Comparison of ENCODE assay signal across 11 cellular contexts in the genomic region with DNA sequence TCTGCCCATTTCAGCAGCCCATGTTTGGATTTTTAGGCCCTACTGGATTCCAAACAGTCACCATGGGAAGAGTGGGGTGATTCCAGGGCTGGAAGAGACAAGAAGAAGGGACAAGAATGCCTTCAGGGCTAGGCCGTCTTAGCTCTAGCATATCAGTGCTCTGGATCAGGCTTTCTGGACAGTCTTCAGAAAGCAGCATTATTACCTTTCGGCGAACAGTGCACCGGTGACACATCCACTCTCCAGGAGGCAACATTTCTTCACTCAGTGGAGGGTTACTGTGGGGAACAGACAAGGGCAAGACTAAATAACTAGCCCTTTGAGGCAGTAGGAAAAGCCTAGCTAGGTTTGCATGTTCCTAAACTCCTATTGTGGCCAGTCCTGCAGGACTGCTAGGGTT. TPM values are rescaled to one million over a fixed set of nuclear protein-coding genes. Genes with fewer than 3 reads are reported as not detected.
DNase-seq lines count a peak whose midpoint lies in the region; ATAC-seq and TF ChIP-seq lines count a peak whose summit lies in the region.
"Had no signal": no experiment of that assay in that cellular context is flagged by ENCODE, and none has a peak within 500 bp of the region (broad histone marks: within the 10 kb centered on the region; RNA-seq: fewer than 3 reads in every experiment).

No MANE protein-coding gene starts in this region.

- H3K4me3 Mint-ChIP-seq in CD8-positive, alpha-beta memory T cell = peak overlapping the region in 6 of 7 donors; percentile 38 to 81 (median 67)
- H3K4me3 Mint-ChIP-seq in effector memory CD8-positive, alpha-beta T cell = peak overlapping the region; percentile 61 to 75
- no peak overlapping the region for H3K4me3 Mint-ChIP-seq in progenitor cell of endocrine pancreas (ENCODE audit: low read depth)

- peaks cover 57% of the 10 kb centered on the region for H3K4me1 ChIP-seq in CD8-positive, alpha-beta memory T cell (ENCODE audit: insufficient read depth, low read length)
- peaks cover 19% of the 10 kb centered on the region for H3K4me1 ChIP-seq in RWPE2 (ENCODE audit: insufficient read depth, poor library complexity, severe bottlenecking)

- ATAC-seq in RWPE2 (ENCODE audit: low read depth) (0 out of 3 replicates have a peak, but pooled peaks have one; percentile 7), sciatic nerve (no peak), GM18868 (IDR thresholded peaks at IDR 0.05; ENCODE audit: unreplicated experiment) (no peak)
- no peak for ATAC-seq in effector memory CD8-positive, alpha-beta T cell (replicated peaks)

- TF ChIP-seq CTCF in RWPE2 (IDR thresholded peaks at IDR 0.05; ENCODE audit: poor library complexity, severe bottlenecking) = no peak
- TF ChIP-seq CTCF in progenitor cell of endocrine pancreas (IDR thresholded peaks at IDR 0.05; ENCODE audit: unreplicated experiment) = no peak

- no peak overlapping the region for H3K4me3 ChIP-seq in CD8-positive, alpha-beta memory T cell (ENCODE audit: low read length)
- H3K4me3 ChIP-seq in RWPE2 (ENCODE audit: severe bottlenecking) = no peak overlapping the region

- CTCF ChIA-PET in CD8-positive, alpha-beta memory T cell (lab: Charles Lee) = interaction anchor here (1.3 to 5.7 kb wide), 10 partner anchors 8 to 200 kb away, joined by 3 to 31 read pairs (median 8); partner anchors contain the start of genes DHRS13, PHF12 and TLCD1

- H3K27me3 ChIP-seq in CD8-positive, alpha-beta memory T cell (ENCODE audit: insufficient read depth, low read length, poor library complexity, severe bottlenecking) = no peaks in the 10 kb centered on the region
- H3K27me3 ChIP-seq in RWPE2 (ENCODE audit: insufficient read depth, poor library complexity, severe bottlenecking) = no peaks in the 10 kb centered on the region

- peaks cover 0 to 4% (median 0%) of the 10 kb centered on the region in 5 donors for H3K9me3 Mint-ChIP-seq in CD8-positive, alpha-beta memory T cell
- no peaks in the 10 kb centered on the region for H3K9me3 Mint-ChIP-seq in effector memory CD8-positive, alpha-beta T cell
- H3K9me3 Mint-ChIP-seq in progenitor cell of endocrine pancreas (ENCODE audit: low read depth) = no peaks in the 10 kb centered on the region

- H3K4me1 Mint-ChIP-seq in CD8-positive, alpha-beta memory T cell = peaks cover 59 to 85% (median 72%) of the 10 kb centered on the region in 3 donors
- peaks cover 49 to 50% of the 10 kb centered on the region in 2 donors for H3K4me1 Mint-ChIP-seq in effector memory CD8-positive, alpha-beta T cell (ENCODE audit: low read depth in 2 of 2)
- H3K4me1 Mint-ChIP-seq in progenitor cell of endocrine pancreas (ENCODE audit: low read depth) = peaks cover 6% of the 10 kb centered on the region

- POLR2A ChIA-PET in CD8-positive, alpha-beta memory T cell (lab: Charles Lee) = interaction anchor here (1.0 to 5.5 kb wide), 6 partner anchors 17 to 200 kb away, joined by 3 to 63 read pairs (median 4); partner anchors contain the start of genes PHF12 and TLCD1

- peak overlapping the region; percentile 77 for H3K27ac ChIP-seq in CD8-positive, alpha-beta memory T cell (ENCODE audit: low read depth, low read length)
- H3K27ac ChIP-seq in RWPE2 (ENCODE audit: poor library complexity, severe bottlenecking) = peak overlapping the region; percentile 49

- intact Hi-C loops in sciatic nerve (cut with DNase I) = no loop called here

- no peaks in the 10 kb centered on the region for H3K9me3 ChIP-seq in CD8-positive, alpha-beta memory T cell (ENCODE audit: low read length)
- H3K9me3 ChIP-seq in RWPE2 (ENCODE audit: severe bottlenecking) = no peaks in the 10 kb centered on the region

- peak overlapping the region; percentile 91 to 99 (median 95) for H3K27ac Mint-ChIP-seq in CD8-positive, alpha-beta memory T cell
- peak overlapping the region; percentile 95 to 98 for H3K27ac Mint-ChIP-seq in effector memory CD8-positive, alpha-beta T cell
- peak overlapping the region; percentile 49 for H3K27ac Mint-ChIP-seq in progenitor cell of endocrine pancreas

- no peak for DNase-seq in CD8-positive, alpha-beta memory T cell
- DNase-seq in RWPE2 (ENCODE audit: low spot score) (no peak), progenitor cell of endocrine pancreas (ENCODE audit: low spot score, unreplicated experiment) (no peak), sciatic nerve (ENCODE audit: low spot score) (no peak), HUDEP-2 (lab: John Stamatoyannopoulos, UW; ENCODE audit: unreplicated experiment in 76 of 76) (no peak)
- no peak for DNase-seq in effector memory CD8-positive, alpha-beta T cell
- DNase-seq in activated CD8-positive, alpha-beta memory T cell treated with anti-CD3 and anti-CD28 coated beads for 24 hours = no peak
- DNase-seq: DMS 273 treated with DMSO at 0.1 percent for 48 hours, left ventricle myocardium superior, NCI-H524 had no signal

- H3K27me3 Mint-ChIP-seq in CD8-positive, alpha-beta memory T cell = no peaks in the 10 kb centered on the region
- H3K27me3 Mint-ChIP-seq in effector memory CD8-positive, alpha-beta T cell = no peaks in the 10 kb centered on the region
- H3K27me3 Mint-ChIP-seq in progenitor cell of endocrine pancreas = no peaks in the 10 kb centered on the region

- H3K36me3 Mint-ChIP-seq in CD8-positive, alpha-beta memory T cell = peaks cover 12 to 65% (median 21%) of the 10 kb centered on the region in 3 donors
- peaks cover 49% of the 10 kb centered on the region for H3K36me3 Mint-ChIP-seq in effector memory CD8-positive, alpha-beta T cell (ENCODE audit: insufficient read depth)
- peaks cover 15% of the 10 kb centered on the region for H3K36me3 Mint-ChIP-seq in progenitor cell of endocrine pancreas (ENCODE audit: insufficient read depth)

- H3K36me3 ChIP-seq in CD8-positive, alpha-beta memory T cell (ENCODE audit: insufficient read depth, low read length) = peaks cover 19% of the 10 kb centered on the region
- peaks cover 60% of the 10 kb centered on the region for H3K36me3 ChIP-seq in RWPE2 (ENCODE audit: low read depth)

RNA-seq across cellular contexts. Expression of gene DHRS13, which starts 23.9 kb away (rescaled TPM):
- total RNA-seq in CD8-positive, alpha-beta memory T cell = 10 to 100 TPM; 32.6 to 34.7 TPM
- polyA plus RNA-seq in CD8-positive, alpha-beta memory T cell = 26.5 TPM
- 22.4 and 25.9 TPM in 2 replicates for total RNA-seq in progenitor cell of endocrine pancreas
- 9.6 TPM for total RNA-seq in sciatic nerve

RNA-seq across cellular contexts. Expression of gene PHF12, which starts 24.5 kb away (rescaled TPM):
- 10 to 100 TPM; 58.1 to 62.1 TPM for total RNA-seq in CD8-positive, alpha-beta memory T cell
- polyA plus RNA-seq in CD8-positive, alpha-beta memory T cell = 11.6 TPM
- total RNA-seq in progenitor cell of endocrine pancreas = 70.4 and 71.8 TPM in 2 replicates
- total RNA-seq in sciatic nerve = 42.8 TPM

RNA-seq across cellular contexts. Expression of gene FLOT2, which starts 29.3 kb away (rescaled TPM):
- 100 to 1,000 TPM; 113 to 115 TPM for total RNA-seq in CD8-positive, alpha-beta memory T cell
- 268 TPM for polyA plus RNA-seq in CD8-positive, alpha-beta memory T cell
- total RNA-seq in progenitor cell of endocrine pancreas = 125 and 131 TPM in 2 replicates
- 111 TPM for total RNA-seq in sciatic nerve
